In the genomic region with DNA sequence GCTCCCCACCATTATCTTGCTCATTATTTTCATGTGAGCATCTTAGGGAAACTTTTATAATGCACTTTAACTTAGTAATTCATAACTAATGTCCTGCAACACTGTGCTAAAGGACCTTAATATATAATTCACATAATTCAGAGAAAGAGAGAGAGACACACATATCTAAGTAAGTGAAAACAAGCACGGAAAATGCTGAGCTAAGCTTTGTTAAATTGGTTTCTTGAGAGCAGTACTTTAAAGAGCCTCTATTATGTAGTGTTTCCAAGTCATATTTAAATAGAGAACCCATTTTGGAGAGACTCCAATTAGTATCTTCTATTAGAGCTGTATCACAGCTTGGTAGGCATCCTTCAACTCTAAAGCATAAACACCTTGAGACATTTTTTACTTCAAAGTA, we compare ENCODE assay signal across 25 cellular contexts.
A peak's percentile ranks its signal among the peaks of the same experiment; 100 is the strongest.
DNase-seq lines count a peak whose midpoint lies in the region; ATAC-seq, FAIRE-seq and TF ChIP-seq lines count a peak whose summit lies in the region.
"Had no signal": no experiment of that assay in that cellular context is flagged by ENCODE, and none has a peak within 500 bp of the region (broad histone marks: within the 10 kb centered on the region; RNA-seq: fewer than 3 reads in every experiment).

No MANE protein-coding gene starts in this region.

- FAIRE-seq in A549 (lab: Jason Lieb, UNC) (no peak), K562 (lab: Jason Lieb, UNC) (no peak)
- FAIRE-seq: GM12878, GM12892, GM18507, GM19239 had no signal

- H3K27me3 ChIP-seq in K562 (ENCODE audit: control insufficient read depth in 2 of 2, insufficient read depth in 2 of 2, low read length in 2 of 2) = no peaks in the 10 kb centered on the region
- H3K27me3 ChIP-seq: BE2C, BLaER1 had no signal

- no peaks in the 10 kb centered on the region for H3K4me1 ChIP-seq in A549
- H3K4me1 ChIP-seq in K562 (replicated peaks in 1 of 2; ENCODE audit: control insufficient read depth in 2 of 2, insufficient read depth in 2 of 2, low read length in 2 of 2) = no peaks in the 10 kb centered on the region
- H3K4me1 ChIP-seq: BE2C, BLaER1 had no signal

- no peak overlapping the region for H3K27ac ChIP-seq in A549
- no peak overlapping the region for H3K27ac ChIP-seq in K562 (ENCODE audit: extremely low read depth, low read depth, low read length)
- H3K27ac ChIP-seq: 22Rv1, BLaER1 had no signal

- DNase-seq in NCI-H1105 treated with DMSO at 0.1 percent for 48 hours (lab: John Stamatoyannopoulos, UW) (peak; percentile 5), NCI-H1105 (lab: John Stamatoyannopoulos, UW) (no peak), A549 (ENCODE audit: low read depth in 1 of 2, low spot score in 1 of 2) (no peak), DMS79 treated with DMSO at 0.1 percent for 48 hours (lab: John Stamatoyannopoulos, UW) (peak; percentile 72), K562 (ENCODE audit: extremely low read depth in 1 of 4, low spot score in 3 of 4) (no peak), SW480 (ENCODE audit: low spot score) (no peak), activated T-cell treated with anti-CD3 and anti-CD28 coated beads for 4 hours (no peak)
- DNase-seq: BE2C; C1 segment of cervical spinal cord; CD4-positive, alpha-beta memory T cell; CD4-positive, CD25-positive, alpha-beta regulatory T cell; CD8-positive, alpha-beta memory T cell; COR-L47; DMS 273 treated with DMSO at 0.1 percent for 48 hours; DMS153; DND-41; EL; GDM1 had no signal

- no peak for TF ChIP-seq CTCF in A549 (IDR thresholded peaks at IDR 0.05)
- TF ChIP-seq CTCF in K562 (IDR thresholded peaks at IDR 0.05 in 2 of 3, conservative IDR thresholded peaks at IDR 0.05 in 1 of 3; ENCODE audit: insufficient read depth in 2 of 3, low read depth in 1 of 3, low read length in 3 of 3) = no peak

- no peaks in the 10 kb centered on the region for H4K20me1 ChIP-seq in K562 (replicated peaks; ENCODE audit: control insufficient read depth, insufficient read depth, low read length)
- H4K20me1 ChIP-seq: BLaER1 had no signal

- TF ChIP-seq POLR2A in A549 (IDR thresholded peaks at IDR 0.05; ENCODE audit: low read length) (no peak), K562 (conservative IDR thresholded peaks at IDR 0.05) (no peak)

- H3K9me1 ChIP-seq in K562 (ENCODE audit: control insufficient read depth, insufficient read depth, low read length) = no peaks in the 10 kb centered on the region

- TF ChIP-seq RAD21 in A549 (conservative IDR thresholded peaks at IDR 0.05 in 1 of 2, IDR thresholded peaks at IDR 0.05 in 1 of 2) = no peak
- TF ChIP-seq RAD21 in K562 (CRISPR knock-in tag; conservative IDR thresholded peaks at IDR 0.05 in 1 of 2, IDR thresholded peaks at IDR 0.05 in 1 of 2) = no peak

- H3K9me3 ChIP-seq in A549 = no peaks in the 10 kb centered on the region
- H3K9me3 ChIP-seq in K562 (replicated peaks; ENCODE audit: control insufficient read depth, insufficient read depth, low read depth, low read length) = no peaks in the 10 kb centered on the region
- H3K9me3 ChIP-seq: BLaER1 had no signal

- H3K4me2 ChIP-seq in A549 = no peak overlapping the region
- no peak overlapping the region for H3K4me2 ChIP-seq in K562 (ENCODE audit: insufficient read depth, low read length)
- H3K4me2 ChIP-seq: BLaER1 had no signal

- POLR2A ChIA-PET in A549 (lab: Yijun Ruan, JAX) = no interaction called here
- POLR2A ChIA-PET in K562 (lab: Yijun Ruan, JAX) = no interaction called here

- no peaks in the 10 kb centered on the region for H3K79me2 ChIP-seq in K562 (ENCODE audit: control insufficient read depth, insufficient read depth, low read length)

- WGBS in A549 (ENCODE audit: missing lambda C conversion rate) = 0% methylated on average over 1 of the region's 1 CpG
- WGBS in K562 (ENCODE audit: insufficient coverage, low coverage, missing lambda C conversion rate) = 0% methylated on average over 1 of the region's 1 CpG

- intact Hi-C loops in K562 (cut with micrococcal nuclease) = no loop called here

- H3K4me3 ChIP-seq in A549 (no peak overlapping the region), K562 (no peak overlapping the region)
- H3K4me3 ChIP-seq: BLaER1, GM12878 had no signal

- ATAC-seq in A549 (no peak), K562 (no peak), GM19035 (IDR thresholded peaks at IDR 0.05; ENCODE audit: unreplicated experiment) (no peak)
- ATAC-seq: GM12878 had no signal

- H2AFZ ChIP-seq in K562 (ENCODE audit: low read depth, low read length) = no peak overlapping the region

- no TSS peak for BruUV-seq in K562 (replicated peaks; lab: Mats Ljungman, UMichigan)

- CTCF ChIA-PET in A549 (lab: Yijun Ruan, JAX) = no interaction called here
- CTCF ChIA-PET in K562 (lab: Yijun Ruan, JAX; ENCODE audit: low intra/inter-chr PET ratio) = no interaction called here

- TF ChIP-seq EP300 in A549 (IDR thresholded peaks at IDR 0.05) (no peak), K562 (IDR thresholded peaks at IDR 0.05; ENCODE audit: low read length) (no peak)

- H3K36me3 ChIP-seq in K562 (ENCODE audit: control insufficient read depth, insufficient read depth, low read length) = no peaks in the 10 kb centered on the region
- H3K36me3 ChIP-seq: BE2C, BLaER1 had no signal

- no peak overlapping the region for H3K9ac ChIP-seq in K562 (ENCODE audit: insufficient read depth in 1 of 2, low read depth in 2 of 2, low read length in 2 of 2)
- H3K9ac ChIP-seq: BLaER1 had no signal

- in situ Hi-C loops in K562 (cut with MboI) = no loop called here

TF ChIP-seq in A549, 52 proteins besides CTCF, POLR2A, EP300 and RAD21:
- no peak for TF ChIP-seq MYC (IDR thresholded peaks at IDR 0.05; ENCODE audit: borderline replicate concordance, low read length)
- TF ChIP-seq MAFK (IDR thresholded peaks at IDR 0.05; ENCODE audit: partially characterized antibody) = peak; percentile 34

TF ChIP-seq in K562, 482 proteins besides CTCF, POLR2A, EP300 and RAD21:
- 0 out of 2 replicates have a peak, but pooled peaks have one; percentile 7 for TF ChIP-seq MAFK (IDR thresholded peaks at IDR 0.05; ENCODE audit: low read length)
- TF ChIP-seq, protein P1, sequence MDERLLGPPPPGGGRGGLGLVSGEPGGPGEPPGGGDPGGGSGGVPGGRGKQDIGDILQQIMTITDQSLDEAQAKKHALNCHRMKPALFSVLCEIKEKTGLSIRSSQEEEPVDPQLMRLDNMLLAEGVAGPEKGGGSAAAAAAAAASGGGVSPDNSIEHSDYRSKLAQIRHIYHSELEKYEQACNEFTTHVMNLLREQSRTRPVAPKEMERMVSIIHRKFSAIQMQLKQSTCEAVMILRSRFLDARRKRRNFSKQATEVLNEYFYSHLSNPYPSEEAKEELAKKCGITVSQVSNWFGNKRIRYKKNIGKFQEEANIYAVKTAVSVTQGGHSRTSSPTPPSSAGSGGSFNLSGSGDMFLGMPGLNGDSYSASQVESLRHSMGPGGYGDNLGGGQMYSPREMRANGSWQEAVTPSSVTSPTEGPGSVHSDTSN (CRISPR knock-in tag; IDR thresholded peaks at IDR 0.05; ENCODE audit: low read depth) = no peak
- TF ChIP-seq, protein P1 (tag; conservative IDR thresholded peaks at IDR 0.05; ENCODE audit: low read depth) = no peak

Comparison
In these comparisons a context has a peak if more than half of its experiments do, and no peak if none do; other contexts are left out.
1. DNase-seq: peak in NCI-H1105 treated with DMSO at 0.1 percent for 48 hours (single experiment) and DMS79 treated with DMSO at 0.1 percent for 48 hours (single experiment); none in NCI-H1105 (single experiment), A549 (0 of 2), K562 (0 of 4), SW480 (single experiment) and activated T-cell treated with anti-CD3 and anti-CD28 coated beads for 4 hours (single experiment).